Comparison of ENCODE assay signal across 13 cellular contexts in genomic region chr10:89861199-89861573, GRCh38.
DNase-seq lines count a peak whose midpoint lies in the region; ATAC-seq and TF ChIP-seq lines count a peak whose summit lies in the region.
"Had no signal": no experiment of that assay in that cellular context is flagged by ENCODE, and none has a peak within 500 bp of the region (broad histone marks: within the 10 kb centered on the region; RNA-seq: fewer than 3 reads in every experiment).

No MANE protein-coding gene starts in this region.

- H2AFZ ChIP-seq in ACC112 (ENCODE audit: low read length, unreplicated experiment) (peak overlapping the region; percentile 90), DND-41 (ENCODE audit: low read depth, low read length) (peak overlapping the region; percentile 86)

- intact Hi-C loops in activated T-helper 2 cell treated with anti-CD3 and anti-CD28 coated beads, Interferon-gamma antibody, Interleukin-2, Interleukin-4, amounts not matched to agents 10 μg/mL and 5 μg/mL and 100 μg/mL, durations not matched to agents 14 hours and 24 hours and 36 hours (cut with micrococcal nuclease), result loop anchor here (2.0 kb wide), 2 partner anchors 56 to 366 kb away; no protein-coding TSS in a partner anchor
- intact Hi-C loops in left lung (cut with DNase I), result no loop called here

- H3K4me3 ChIP-seq in ACC112 (ENCODE audit: low read depth, low read length) (peak overlapping the region; percentile 68), DND-41 (ENCODE audit: low read depth in 1 of 2, low read length in 2 of 2) (peak overlapping the region; percentile 2 to 59; a peak in 3 of 4 replicates), left lung (peak overlapping the region in 1 of 2 donors; percentile 1), H7 (ENCODE audit: insufficient read depth, low read depth, low read length) (no peak overlapping the region)

- H3K9me3 Mint-ChIP-seq in activated T-helper 2 cell treated with anti-CD3 and anti-CD28 coated beads, Interferon-gamma antibody, Interleukin-2, Interleukin-4, amounts not matched to agents 10 μg/mL and 5 μg/mL and 100 μg/mL, durations not matched to agents 14 hours and 24 hours and 36 hours, result no peaks in the 10 kb centered on the region

- H3K9me3 ChIP-seq in DND-41 (ENCODE audit: insufficient read depth, low read length, severe bottlenecking), result no peaks in the 10 kb centered on the region
- H3K9me3 ChIP-seq in left lung, result no peaks in the 10 kb centered on the region

- H3K4me1 ChIP-seq in ACC112 (ENCODE audit: control insufficient read depth, insufficient read depth, low read length, unreplicated experiment) (peaks cover 23% of the 10 kb centered on the region), DND-41 (ENCODE audit: insufficient read depth, low read length) (peaks cover 23% of the 10 kb centered on the region), left lung (peaks cover 0 to 4% of the 10 kb centered on the region in 2 donors)

- ATAC-seq in DND-41 (ENCODE audit: insufficient read depth, low read depth) (no peak), left lung (no peak)

- peak overlapping the region; percentile 89 for H3K4me2 ChIP-seq in DND-41 (ENCODE audit: insufficient read depth, low read length)

- peaks cover 11% of the 10 kb centered on the region for H3K27me3 Mint-ChIP-seq in activated T-helper 2 cell treated with anti-CD3 and anti-CD28 coated beads, Interferon-gamma antibody, Interleukin-2, Interleukin-4, amounts not matched to agents 10 μg/mL and 5 μg/mL and 100 μg/mL, durations not matched to agents 14 hours and 24 hours and 36 hours (ENCODE audit: low read depth)

- H3K36me3 Mint-ChIP-seq in activated T-helper 2 cell treated with anti-CD3 and anti-CD28 coated beads, Interferon-gamma antibody, Interleukin-2, Interleukin-4, amounts not matched to agents 10 μg/mL and 5 μg/mL and 100 μg/mL, durations not matched to agents 14 hours and 24 hours and 36 hours (ENCODE audit: low read depth), result no peaks in the 10 kb centered on the region

- H3K36me3 ChIP-seq in ACC112 (ENCODE audit: insufficient read depth, low read length) (no peaks in the 10 kb centered on the region), DND-41 (ENCODE audit: insufficient read depth, low read length) (no peaks in the 10 kb centered on the region), left lung (no peaks in the 10 kb centered on the region), H7 (replicated peaks; ENCODE audit: control insufficient read depth, insufficient read depth, low read length) (no peaks in the 10 kb centered on the region)

- DNase-seq in DND-41 (no peak), left lung (no peak), H7 (no peak), NCI-H2196 treated with DMSO at 0.1 percent for 48 hours (lab: John Stamatoyannopoulos, UW; ENCODE audit: unreplicated experiment) (no peak), NCI-H2081 (lab: John Stamatoyannopoulos, UW) (no peak), glomerular visceral epithelial cell (ENCODE audit: extremely low spot score) (no peak)
- no peak for DNase-seq in activated T-helper 2 cell treated with anti-CD3 and anti-CD28 coated beads, Interferon-gamma antibody, Interleukin-2, Interleukin-4, amounts not matched to agents 10 μg/mL and 5 μg/mL and 100 μg/mL, durations not matched to agents 14 hours and 24 hours and 36 hours (ENCODE audit: low spot score)
- DNase-seq: anterior cingulate cortex; effector CD4-positive, alpha-beta T cell; NCI-H1048; NCI-H526 had no signal

- H3K4me1 Mint-ChIP-seq in activated T-helper 2 cell treated with anti-CD3 and anti-CD28 coated beads, Interferon-gamma antibody, Interleukin-2, Interleukin-4, amounts not matched to agents 10 μg/mL and 5 μg/mL and 100 μg/mL, durations not matched to agents 14 hours and 24 hours and 36 hours (ENCODE audit: low read depth), result peaks cover 16% of the 10 kb centered on the region

- peak overlapping the region; percentile 82 for H3K27ac ChIP-seq in ACC112 (ENCODE audit: low read depth, low read length)
- H3K27ac ChIP-seq in DND-41 (ENCODE audit: low read length), result peak overlapping the region; percentile 82
- H3K27ac ChIP-seq in left lung, result peak overlapping the region; percentile 16 to 53
- H3K27ac ChIP-seq: HL-60 had no signal

- peak overlapping the region; percentile 49 for H3K9ac ChIP-seq in DND-41 (ENCODE audit: low read depth, low read length)

- TF ChIP-seq CTCF in DND-41 (IDR thresholded peaks at IDR 0.05; ENCODE audit: borderline replicate concordance, extremely low read depth, low read length, poor library complexity, severe bottlenecking) (no peak), left lung (IDR thresholded peaks at IDR 0.05) (no peak)

- peak overlapping the region; percentile 47 for H3K27ac Mint-ChIP-seq in activated T-helper 2 cell treated with anti-CD3 and anti-CD28 coated beads, Interferon-gamma antibody, Interleukin-2, Interleukin-4, amounts not matched to agents 10 μg/mL and 5 μg/mL and 100 μg/mL, durations not matched to agents 14 hours and 24 hours and 36 hours

- H3K27me3 ChIP-seq in ACC112 (ENCODE audit: insufficient read depth, low read length) (no peaks in the 10 kb centered on the region), DND-41 (ENCODE audit: insufficient read depth, low read length, poor library complexity) (peaks cover 3% of the 10 kb centered on the region), left lung (no peaks in the 10 kb centered on the region), H7 (ENCODE audit: control insufficient read depth, insufficient read depth, low read length) (no peaks in the 10 kb centered on the region)

- H4K20me1 ChIP-seq in DND-41 (ENCODE audit: insufficient read depth, low read length), result no peaks in the 10 kb centered on the region

- H3K79me2 ChIP-seq in ACC112 (ENCODE audit: control insufficient read depth, insufficient read depth, low read length, unreplicated experiment), result no peaks in the 10 kb centered on the region
- no peaks in the 10 kb centered on the region for H3K79me2 ChIP-seq in DND-41 (ENCODE audit: insufficient read depth, low read length)

- no peak overlapping the region for H3K4me3 Mint-ChIP-seq in activated T-helper 2 cell treated with anti-CD3 and anti-CD28 coated beads, Interferon-gamma antibody, Interleukin-2, Interleukin-4, amounts not matched to agents 10 μg/mL and 5 μg/mL and 100 μg/mL, durations not matched to agents 14 hours and 24 hours and 36 hours (ENCODE audit: low read depth)
